15 cellular contexts compared by ENCODE assay signal in genomic region chr11:34928268-34928959, GRCh38. TPM values are rescaled to one million over a fixed set of nuclear protein-coding genes. Genes with fewer than 3 reads are reported as not detected.
DNase-seq lines count a peak whose midpoint lies in the region; ATAC-seq and TF ChIP-seq lines count a peak whose summit lies in the region.
"Had no signal": no experiment of that assay in that cellular context is flagged by ENCODE, and none has a peak within 500 bp of the region (broad histone marks: within the 10 kb centered on the region; RNA-seq: fewer than 3 reads in every experiment).

No MANE protein-coding gene starts in this region.

- peaks cover 14% of the 10 kb centered on the region for H3K4me1 Mint-ChIP-seq in activated naive CD8-positive, alpha-beta T cell treated with anti-CD3 and anti-CD28 coated beads for 36 hours

- no peaks in the 10 kb centered on the region for H3K9me3 Mint-ChIP-seq in activated naive CD8-positive, alpha-beta T cell treated with anti-CD3 and anti-CD28 coated beads for 36 hours
- H3K9me3 Mint-ChIP-seq: CD4-positive, alpha-beta T cell; IgD-negative memory B cell had no signal

- no peak for TF ChIP-seq CTCF in thyroid gland (IDR thresholded peaks at IDR 0.05)

- intact Hi-C loops in thyroid gland (cut with DNase I) = loop anchor here (10.0 kb wide), 1 partner anchor 466 kb away; no protein-coding TSS in a partner anchor

- no peak overlapping the region for H3K4me3 Mint-ChIP-seq in activated naive CD8-positive, alpha-beta T cell treated with anti-CD3 and anti-CD28 coated beads for 36 hours
- H3K4me3 Mint-ChIP-seq: B cell; CD4-positive, alpha-beta T cell; IgD-negative memory B cell had no signal

- H3K4me1 ChIP-seq in thyroid gland = peaks cover 37 to 47% of the 10 kb centered on the region in 2 donors

- H3K36me3 ChIP-seq in thyroid gland = no peaks in the 10 kb centered on the region

- DNase-seq in EH (ENCODE audit: low read depth) (peak; percentile 4), KBM-7 (peak; percentile 18), fibroblast of peridontal ligament (ENCODE audit: extremely low read depth) (peak; percentile 23), thyroid gland (no peak), activated T-cell treated with anti-CD3 and anti-CD28 coated beads for 4 hours (no peak)
- no peak for DNase-seq in activated naive CD8-positive, alpha-beta T cell treated with anti-CD3 and anti-CD28 coated beads for 36 hours
- DNase-seq: C1 segment of cervical spinal cord; CD4-positive, alpha-beta T cell; DMS79; EL; GOT3 had no signal

- TF ChIP-seq POLR2A in thyroid gland (IDR thresholded peaks at IDR 0.05) = no peak

- H3K4me3 ChIP-seq in thyroid gland (replicated peaks in 1 of 3) = no peak overlapping the region
- H3K4me3 ChIP-seq: HAP-1 had no signal

- H3K36me3 Mint-ChIP-seq in activated naive CD8-positive, alpha-beta T cell treated with anti-CD3 and anti-CD28 coated beads for 36 hours = no peaks in the 10 kb centered on the region

- WGBS in thyroid gland, 2 donors = 31 to 39% methylated on average over 3 of the region's 3 CpGs

- in situ Hi-C loops in KBM-7 (cut with MboI; ENCODE audit: low pct_unique_long_range_greater_than_20kb, low sequenced_read_pairs) = no loop called here

- H3K27me3 ChIP-seq in thyroid gland = no peaks in the 10 kb centered on the region

- H3K27ac Mint-ChIP-seq in activated naive CD8-positive, alpha-beta T cell treated with anti-CD3 and anti-CD28 coated beads for 36 hours = no peak overlapping the region
- H3K27ac Mint-ChIP-seq: B cell; CD4-positive, alpha-beta T cell had no signal

- H3K27me3 Mint-ChIP-seq in activated naive CD8-positive, alpha-beta T cell treated with anti-CD3 and anti-CD28 coated beads for 36 hours = no peaks in the 10 kb centered on the region
- H3K27me3 Mint-ChIP-seq: B cell; CD4-positive, alpha-beta T cell; IgD-negative memory B cell had no signal

- no peaks in the 10 kb centered on the region for H3K9me3 ChIP-seq in thyroid gland
- H3K9me3 ChIP-seq: HAP-1 had no signal

- ATAC-seq in HG03045 (IDR thresholded peaks at IDR 0.05; ENCODE audit: unreplicated experiment) = no peak

- H3K27ac ChIP-seq in thyroid gland = peak overlapping the region in 2 of 3 donors; percentile 4 to 35

RNA-seq across cellular contexts. Expression of gene PDHX, which starts 12.0 kb away (rescaled TPM):
- total RNA-seq in thyroid gland = 10 to 100 TPM; 30.8 to 35.2 (median 31.2) TPM
- 10 to 100 TPM; 45.3 to 46.9 TPM for total RNA-seq in activated naive CD8-positive, alpha-beta T cell treated with anti-CD3 and anti-CD28 coated beads for 36 hours

RNA-seq across cellular contexts. Expression of gene APIP, which starts 12.2 kb away (rescaled TPM):
- 10 to 100 TPM; 35.6 to 54.3 (median 39.0) TPM for total RNA-seq in thyroid gland
- total RNA-seq in activated naive CD8-positive, alpha-beta T cell treated with anti-CD3 and anti-CD28 coated beads for 36 hours = 10 to 100 TPM; 38.3 to 39.5 TPM

Comparison
In these comparisons a context has a peak if more than half of its experiments do, and no peak if none do; other contexts are left out.
1. DNase-seq: peak in EH (single experiment), KBM-7 (single experiment) and fibroblast of peridontal ligament (single experiment); none in thyroid gland (0 of 2), activated naive CD8-positive, alpha-beta T cell treated with anti-CD3 and anti-CD28 coated beads for 36 hours (single experiment) and activated T-cell treated with anti-CD3 and anti-CD28 coated beads for 4 hours (single experiment).